Comparison of ENCODE assay signal across 28 cellular contexts in the genomic region with DNA sequence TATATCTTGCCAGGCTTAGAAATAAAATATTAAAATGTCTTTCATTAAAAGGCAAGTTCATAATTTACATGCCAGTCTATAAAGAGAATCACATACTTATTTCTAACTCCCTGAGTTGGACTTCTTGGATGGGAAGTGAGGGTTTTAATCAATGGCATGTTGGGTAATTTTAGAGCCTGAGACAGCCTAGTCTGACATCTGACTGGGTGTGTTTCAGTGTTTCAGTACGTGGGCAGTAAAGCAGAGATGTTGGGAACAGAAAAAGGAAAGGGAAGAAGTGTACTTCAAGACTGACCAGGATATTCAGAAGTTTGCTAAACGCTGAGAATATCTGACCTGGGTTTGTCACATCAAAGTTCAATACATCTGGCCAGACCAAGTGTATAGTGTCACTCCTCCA.
"Had no signal": no experiment of that assay in that cellular context is flagged by ENCODE, and none has a peak within 500 bp of the region (broad histone marks: within the 10 kb centered on the region; RNA-seq: fewer than 3 reads in every experiment).

No MANE protein-coding gene starts in this region.

- H3K36me3 ChIP-seq: left lung, lower lobe of right lung, neural progenitor cell, neutrophil, right atrium auricular region, right lobe of liver, thyroid gland, transverse colon, upper lobe of left lung had no signal

- H3K4me3 ChIP-seq: left lung, lower lobe of right lung, neural progenitor cell, right atrium auricular region, right lobe of liver, smooth muscle cell, thyroid gland, transverse colon, upper lobe of left lung had no signal

- H3K4me1 ChIP-seq: lower lobe of right lung, neural progenitor cell, parathyroid adenoma, right atrium auricular region, right lobe of liver, thyroid gland, transverse colon had no signal

- H2AFZ ChIP-seq: neural progenitor cell, parathyroid adenoma had no signal

- H3K27ac ChIP-seq: left lung, lower lobe of right lung, neural progenitor cell, neutrophil, parathyroid adenoma, right atrium auricular region, right lobe of liver, thyroid gland, transverse colon, upper lobe of left lung had no signal

- DNase-seq: hippocampal formation; immature natural killer cell; kidney; left colon; left lung; lower lobe of right lung; mammary epithelial cell; mesenchymal stem cell; naive B cell; natural killer cell; nephron progenitor cell; occipital lobe; right lobe of liver; stimulated activated CD4-positive, alpha-beta T cell treated with anti-CD3 and anti-CD28 coated beads, Interleukin-1b, Interleukin-23, amount 100 ng/mL, for 48 hours; stimulated activated CD4-positive, alpha-beta T cell treated with anti-CD3 and anti-CD28 coated beads, Interleukin-2, amount 100 ng/mL, for 48 hours; stimulated activated CD4-positive, alpha-beta T cell treated with anti-CD3 and anti-CD28 coated beads, Interleukin-4, amount 100 ng/mL, for 4 hours; stimulated activated CD8-positive, alpha-beta memory T cell treated with anti-CD3 and anti-CD28 coated beads, Interleukin-4, amount 100 ng/mL, for 48 hours; stimulated activated naive CD4-positive, alpha-beta T cell treated with Interleukin-2 at 50 U/mL for 16 hours; stimulated activated naive CD8-positive, alpha-beta T cell treated with anti-CD3 and anti-CD28 coated beads, Interleukin-15, amount 100 ng/mL, for 72 hours; substantia nigra; thyroid gland; transverse colon; upper lobe of left lung had no signal

- H3K79me2 ChIP-seq: parathyroid adenoma had no signal

- H3K9me3 ChIP-seq: left lung, lower lobe of right lung, neutrophil, right atrium auricular region, right lobe of liver, thyroid gland, upper lobe of left lung had no signal

- H3K27me3 ChIP-seq: left lung, neural progenitor cell, neutrophil, right atrium auricular region, right lobe of liver, thyroid gland, transverse colon, upper lobe of left lung had no signal

- H3K4me2 ChIP-seq: neural progenitor cell had no signal

- H3K9ac ChIP-seq: neural progenitor cell, parathyroid adenoma had no signal
